In genomic region chr3:153284282-153284938, GRCh38 we compare ENCODE assay signal across 9 cellular contexts.
A peak's percentile ranks its signal among the peaks of the same experiment; 100 is the strongest.
DNase-seq lines count a peak whose midpoint lies in the region; ATAC-seq lines count a peak whose summit lies in the region.
"Had no signal": no experiment of that assay in that cellular context is flagged by ENCODE, and none has a peak within 500 bp of the region (broad histone marks: within the 10 kb centered on the region; RNA-seq: fewer than 3 reads in every experiment).

No MANE protein-coding gene starts in this region.

- H3K27ac ChIP-seq in naive thymus-derived CD4-positive, alpha-beta T cell (ENCODE audit: low read depth, low read length): peak overlapping the region; percentile 1

- no peaks in the 10 kb centered on the region for H3K27me3 ChIP-seq in naive thymus-derived CD4-positive, alpha-beta T cell (ENCODE audit: control insufficient read depth in 2 of 2, insufficient read depth in 2 of 2, low read length in 2 of 2)
- H3K27me3 ChIP-seq: thyroid gland had no signal

- CTCF ChIA-PET in naive thymus-derived CD4-positive, alpha-beta T cell (lab: Charles Lee): interaction anchor here (0.6 kb wide), 3 partner anchors 23 to 242 kb away, joined by 3 read pairs; no protein-coding TSS in a partner anchor

- peaks cover 30% of the 10 kb centered on the region for H3K4me1 Mint-ChIP-seq in T-helper 1 cell treated with Interleukin-12 subunit alpha and Interleukin-12 subunit beta and Interleukin-4 antibody, amounts not matched to agents 30 μg/mL and 1 μg/mL, for 36 hours (ENCODE audit: low read depth)
- peaks cover 28 to 38% of the 10 kb centered on the region in 2 donors for H3K4me1 Mint-ChIP-seq in effector memory CD8-positive, alpha-beta T cell (ENCODE audit: low read depth in 2 of 2)
- H3K4me1 Mint-ChIP-seq in naive thymus-derived CD4-positive, alpha-beta T cell: peaks cover 25 to 48% (median 43%) of the 10 kb centered on the region in 7 donors

- POLR2A ChIA-PET in naive thymus-derived CD4-positive, alpha-beta T cell (lab: Charles Lee): interaction anchor here (1.1 to 6.0 kb wide), 3 partner anchors 13 to 122 kb away, joined by 3 to 38 read pairs (median 26); partner anchors contain the start of gene RAP2B

- peak in 1 of 3 experiments; percentile 23 for DNase-seq in effector memory CD8-positive, alpha-beta T cell
- peak in 7 of 9 donors; percentile 7 to 53 (median 40) for DNase-seq in naive thymus-derived CD4-positive, alpha-beta T cell
- no peak for DNase-seq in cerebellar nuclear complex (lab: John Stamatoyannopoulos, UW)
- DNase-seq in NCI-H128 (lab: John Stamatoyannopoulos, UW; ENCODE audit: unreplicated experiment): no peak

- no peaks in the 10 kb centered on the region for H3K36me3 Mint-ChIP-seq in T-helper 1 cell treated with Interleukin-12 subunit alpha and Interleukin-12 subunit beta and Interleukin-4 antibody, amounts not matched to agents 30 μg/mL and 1 μg/mL, for 36 hours (ENCODE audit: low read depth)
- no peaks in the 10 kb centered on the region for H3K36me3 Mint-ChIP-seq in effector memory CD8-positive, alpha-beta T cell (ENCODE audit: insufficient read depth)
- peaks cover 0 to 6% (median 0%) of the 10 kb centered on the region in 5 donors for H3K36me3 Mint-ChIP-seq in naive thymus-derived CD4-positive, alpha-beta T cell

- H3K27me3 Mint-ChIP-seq in T-helper 1 cell treated with Interleukin-12 subunit alpha and Interleukin-12 subunit beta and Interleukin-4 antibody, amounts not matched to agents 30 μg/mL and 1 μg/mL, for 36 hours (ENCODE audit: low read depth): no peaks in the 10 kb centered on the region
- no peaks in the 10 kb centered on the region for H3K27me3 Mint-ChIP-seq in effector memory CD8-positive, alpha-beta T cell
- H3K27me3 Mint-ChIP-seq in naive thymus-derived CD4-positive, alpha-beta T cell: no peaks in the 10 kb centered on the region

- H3K9me3 ChIP-seq in naive thymus-derived CD4-positive, alpha-beta T cell (ENCODE audit: control insufficient read depth in 2 of 3, low read length in 3 of 3): no peaks in the 10 kb centered on the region
- H3K9me3 ChIP-seq: thyroid gland had no signal

- H3K9me3 Mint-ChIP-seq in T-helper 1 cell treated with Interleukin-12 subunit alpha and Interleukin-12 subunit beta and Interleukin-4 antibody, amounts not matched to agents 30 μg/mL and 1 μg/mL, for 36 hours: no peaks in the 10 kb centered on the region
- no peaks in the 10 kb centered on the region for H3K9me3 Mint-ChIP-seq in effector memory CD8-positive, alpha-beta T cell
- H3K9me3 Mint-ChIP-seq in naive thymus-derived CD4-positive, alpha-beta T cell: peaks cover 0 to 2% (median 0%) of the 10 kb centered on the region in 11 donors

- no peak overlapping the region for H3K4me3 ChIP-seq in naive thymus-derived CD4-positive, alpha-beta T cell (ENCODE audit: low read length)
- H3K4me3 ChIP-seq: thyroid gland had no signal

- peaks cover 13 to 29% of the 10 kb centered on the region in 2 donors for H3K4me1 ChIP-seq in naive thymus-derived CD4-positive, alpha-beta T cell (ENCODE audit: control insufficient read depth in 2 of 2, insufficient read depth in 2 of 2, low read length in 2 of 2)

- ATAC-seq in GM18499 (IDR thresholded peaks at IDR 0.05; ENCODE audit: insufficient read depth, unreplicated experiment) (peak; percentile 56), HG03439 (IDR thresholded peaks at IDR 0.05; ENCODE audit: unreplicated experiment) (peak; percentile 51), HG03139 (IDR thresholded peaks at IDR 0.05; ENCODE audit: unreplicated experiment) (no peak)
- ATAC-seq in effector memory CD8-positive, alpha-beta T cell (replicated peaks): peak; percentile 86
- peak; percentile 85 for ATAC-seq in naive thymus-derived CD4-positive, alpha-beta T cell

- no peaks in the 10 kb centered on the region for H3K36me3 ChIP-seq in naive thymus-derived CD4-positive, alpha-beta T cell (ENCODE audit: control insufficient read depth in 2 of 3, insufficient read depth in 3 of 3, low read length in 3 of 3)
- H3K36me3 ChIP-seq: thyroid gland had no signal

- no peak overlapping the region for H3K4me3 Mint-ChIP-seq in T-helper 1 cell treated with Interleukin-12 subunit alpha and Interleukin-12 subunit beta and Interleukin-4 antibody, amounts not matched to agents 30 μg/mL and 1 μg/mL, for 36 hours
- peak overlapping the region; percentile 9 to 37 for H3K4me3 Mint-ChIP-seq in effector memory CD8-positive, alpha-beta T cell
- H3K4me3 Mint-ChIP-seq in naive thymus-derived CD4-positive, alpha-beta T cell: peak overlapping the region; percentile 2 to 78 (median 54)

- intact Hi-C loops in naive thymus-derived CD4-positive, alpha-beta T cell (cut with micrococcal nuclease): loop anchor here in 1 of 2 donors (1.0 kb wide), 2 partner anchors 63 to 74 kb away; no protein-coding TSS in a partner anchor

- H3K27ac Mint-ChIP-seq in T-helper 1 cell treated with Interleukin-12 subunit alpha and Interleukin-12 subunit beta and Interleukin-4 antibody, amounts not matched to agents 30 μg/mL and 1 μg/mL, for 36 hours: peak overlapping the region; percentile 62
- peak overlapping the region; percentile 76 to 90 for H3K27ac Mint-ChIP-seq in effector memory CD8-positive, alpha-beta T cell
- peak overlapping the region; percentile 60 to 92 (median 74) for H3K27ac Mint-ChIP-seq in naive thymus-derived CD4-positive, alpha-beta T cell

Comparison
In these comparisons a context has a peak if more than half of its experiments do, and no peak if none do; other contexts are left out.
1. DNase-seq: peak in naive thymus-derived CD4-positive, alpha-beta T cell (7 of 9); none in cerebellar nuclear complex (0 of 2) and NCI-H128 (single experiment).
2. Peak in every context shown above with its lines, with median percentiles within 50 percentile points of each other: H3K27ac Mint-ChIP-seq.